Comparison of ENCODE assay signal across 10 cellular contexts in the genomic region with DNA sequence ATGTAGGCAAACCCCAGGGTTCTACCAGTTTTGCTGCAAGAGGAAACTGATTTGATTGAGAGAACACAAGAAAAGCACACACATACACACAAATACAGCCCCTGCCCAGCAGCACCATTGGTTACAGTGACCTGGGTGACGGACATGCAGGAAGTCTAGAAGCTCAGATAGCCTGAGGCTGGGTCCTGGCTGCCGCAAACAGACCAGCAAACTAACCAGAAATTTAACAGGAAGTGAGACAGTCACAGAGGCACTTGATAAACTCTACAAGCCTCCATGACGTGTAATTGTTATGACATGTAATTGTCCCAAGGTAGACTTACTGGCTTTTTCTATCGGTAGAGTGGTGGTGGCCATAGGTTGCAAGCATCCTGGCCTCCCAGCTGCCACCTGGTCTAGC. TPM values are rescaled to one million over a fixed set of nuclear protein-coding genes. Genes with fewer than 3 reads are reported as not detected.
A peak's percentile ranks its signal among the peaks of the same experiment; 100 is the strongest.
DNase-seq lines count a peak whose midpoint lies in the region; TF ChIP-seq lines count a peak whose summit lies in the region.
"Had no signal": no experiment of that assay in that cellular context is flagged by ENCODE, and none has a peak within 500 bp of the region (broad histone marks: within the 10 kb centered on the region; RNA-seq: fewer than 3 reads in every experiment).

No MANE protein-coding gene starts in this region.

- H3K36me3 ChIP-seq in mammary epithelial cell (ENCODE audit: insufficient read depth, low read length) (no peaks in the 10 kb centered on the region), colonic mucosa (no peaks in the 10 kb centered on the region)

- in situ Hi-C loops in mammary epithelial cell (cut with MboI; ENCODE audit: low sequenced_read_pairs in 2 of 2): no loop called here

- no peaks in the 10 kb centered on the region for H3K27me3 ChIP-seq in mammary epithelial cell (ENCODE audit: insufficient read depth, low read length)
- H3K27me3 ChIP-seq in colonic mucosa: no peaks in the 10 kb centered on the region

- H3K4me3 ChIP-seq in mammary epithelial cell (replicated peaks in 1 of 3; ENCODE audit: insufficient read depth in 1 of 3, low read depth in 2 of 3, low read length in 3 of 3) (no peak overlapping the region), colonic mucosa (no peak overlapping the region)

- H3K27ac Mint-ChIP-seq in progenitor cell of endocrine pancreas: peak overlapping the region; percentile 70

- H3K79me2 ChIP-seq in mammary epithelial cell (ENCODE audit: insufficient read depth, low read length): no peaks in the 10 kb centered on the region

- no peak overlapping the region for H3K4me2 ChIP-seq in mammary epithelial cell (ENCODE audit: insufficient read depth, low read depth, low read length)

- H4K20me1 ChIP-seq in mammary epithelial cell (ENCODE audit: insufficient read depth, low read length): no peaks in the 10 kb centered on the region

- H3K9me3 ChIP-seq in mammary epithelial cell (replicated peaks; ENCODE audit: insufficient read depth, low read length) (no peaks in the 10 kb centered on the region), colonic mucosa (no peaks in the 10 kb centered on the region)

- H3K4me1 ChIP-seq in mammary epithelial cell (ENCODE audit: insufficient read depth, low read length): no peaks in the 10 kb centered on the region
- H3K4me1 ChIP-seq in colonic mucosa: no peaks in the 10 kb centered on the region

- H3K4me1 Mint-ChIP-seq in progenitor cell of endocrine pancreas (ENCODE audit: low read depth): no peaks in the 10 kb centered on the region

- H3K9ac ChIP-seq in mammary epithelial cell (ENCODE audit: insufficient read depth, low read length): no peak overlapping the region
- no peak overlapping the region for H3K9ac ChIP-seq in colonic mucosa (ENCODE audit: low read depth in 2 of 2, low read length in 2 of 2)

- TF ChIP-seq CTCF in mammary epithelial cell (conservative IDR thresholded peaks at IDR 0.05 in 1 of 2, IDR thresholded peaks at IDR 0.05 in 1 of 2; ENCODE audit: extremely low read depth in 1 of 2, insufficient read depth in 1 of 2, low read depth in 1 of 2, low read length in 2 of 2) (no peak), progenitor cell of endocrine pancreas (IDR thresholded peaks at IDR 0.05; ENCODE audit: unreplicated experiment) (no peak), colonic mucosa (IDR thresholded peaks at IDR 0.05) (no peak)

- no peak overlapping the region for H3K4me3 Mint-ChIP-seq in progenitor cell of endocrine pancreas (ENCODE audit: low read depth)

- DNase-seq in H4 (ENCODE audit: low spot score): peak; percentile 79
- peak; percentile 18 for DNase-seq in OCI-M1 (lab: John Stamatoyannopoulos, UW)
- peak; percentile 11 for DNase-seq in mammary epithelial cell
- DNase-seq in progenitor cell of endocrine pancreas (ENCODE audit: low spot score, unreplicated experiment): no peak
- no peak for DNase-seq in NK-92 treated with Interleukin-12 subunit alpha and Interleukin-12 subunit beta, amount 100 ng/mL, for 24 hours (lab: John Stamatoyannopoulos, UW)
- no peak for DNase-seq in colonic mucosa
- no peak for DNase-seq in iPS-NIHi11 (ENCODE audit: low spot score)
- DNase-seq: activated CD4-positive, alpha-beta T cell treated with anti-CD3 and anti-CD28 coated beads, Interleukin-2, amount 50 U/mL, for 48 hours; NCI-H774; occipital lobe had no signal

- peaks cover 12% of the 10 kb centered on the region for H3K36me3 Mint-ChIP-seq in progenitor cell of endocrine pancreas (ENCODE audit: insufficient read depth)

- BruUV-seq in mammary epithelial cell (replicated peaks; lab: Mats Ljungman, UMichigan): no TSS peak

- H3K9me3 Mint-ChIP-seq in progenitor cell of endocrine pancreas (ENCODE audit: low read depth): peaks cover 13% of the 10 kb centered on the region

- dilution Hi-C loops in mammary epithelial cell (cut with HindIII; ENCODE audit: low sequenced_read_pairs): no loop called here

- no peaks in the 10 kb centered on the region for H3K27me3 Mint-ChIP-seq in progenitor cell of endocrine pancreas

- CTCF ChIA-PET in mammary epithelial cell (lab: Charles Lee; ENCODE audit: low non-redundant PET): no interaction called here

- WGBS in mammary epithelial cell (ENCODE audit: low coverage, missing lambda C conversion rate): 57% methylated on average over 4 of the region's 4 CpGs

- intact Hi-C loops in mammary epithelial cell (cut with micrococcal nuclease) (no loop called here), colonic mucosa (cut with DNase I) (no loop called here)

- H2AFZ ChIP-seq in mammary epithelial cell (ENCODE audit: low read depth, low read length): peak overlapping the region; percentile 39

- no peak overlapping the region for H3K27ac ChIP-seq in mammary epithelial cell (ENCODE audit: insufficient read depth, low read depth, low read length)
- no peak overlapping the region for H3K27ac ChIP-seq in colonic mucosa

RNA-seq across cellular contexts. Expression of a gene that starts 58.9 kb away (rescaled TPM):
- 9.5 and 13.1 TPM in 2 replicates for total RNA-seq in H4 (2014; rRNA removed; shearing (Covaris generic))
- total RNA-seq in mammary epithelial cell: under 1 TPM in 1 of 2 donors, not detected in 1; 0.17 TPM
- polyA plus RNA-seq in mammary epithelial cell: not detected
- not detected for polyA minus RNA-seq in mammary epithelial cell
- 19.2 and 20.3 TPM in 2 replicates for total RNA-seq in progenitor cell of endocrine pancreas
- 10 to 100 TPM in 1 of 2 donors, 1 to 10 TPM in 1; 9.3 to 11.7 TPM for total RNA-seq in colonic mucosa

Comparison
In these comparisons a context has a peak if more than half of its experiments do, and no peak if none do; other contexts are left out.
1. DNase-seq: peak in H4 (single experiment), OCI-M1 (single experiment) and mammary epithelial cell (single experiment); none in progenitor cell of endocrine pancreas (single experiment), NK-92 treated with Interleukin-12 subunit alpha and Interleukin-12 subunit beta, amount 100 ng/mL, for 24 hours (single experiment), colonic mucosa (single experiment) and iPS-NIHi11 (single experiment).